20 cellular contexts compared by ENCODE assay signal in genomic region chr19:10158485-10158884, GRCh38. TPM values are rescaled to one million over a fixed set of nuclear protein-coding genes. Genes with fewer than 3 reads are reported as not detected.
"Had no signal": no experiment of that assay in that cellular context is flagged by ENCODE, and none has a peak within 500 bp of the region (broad histone marks: within the 10 kb centered on the region; RNA-seq: fewer than 3 reads in every experiment).

No MANE protein-coding gene starts in this region.

- H3K27me3 ChIP-seq: hepatocyte, spleen, tibial artery, upper lobe of right lung, vagina had no signal

- FAIRE-seq: colon had no signal

- H3K27ac Mint-ChIP-seq: endodermal cell had no signal

- H3K79me2 ChIP-seq: hepatocyte had no signal

- H3K4me2 ChIP-seq: hepatocyte had no signal

- DNase-seq: dermis blood vessel endothelial cell; endodermal cell; foreskin melanocyte; head of caudate nucleus; mesendoderm; naive B cell; nephron progenitor cell; psoas muscle; retina; spleen; stimulated activated CD4-positive, alpha-beta T cell treated with anti-CD3 and anti-CD28 coated beads, Interleukin-15, amount 100 ng/mL, for 24 hours; stimulated activated CD4-positive, alpha-beta T cell treated with anti-CD3 and anti-CD28 coated beads, Interleukin-1b, Interleukin-23, amount 100 ng/mL, for 48 hours; stimulated activated CD4-positive, alpha-beta T cell treated with anti-CD3 and anti-CD28 coated beads, Interleukin-4, amount 100 ng/mL, for 24 hours; stimulated activated naive CD4-positive, alpha-beta T cell treated with Interleukin-2 at 50 U/mL for 16 hours; tibial artery; upper lobe of right lung had no signal

- H3K4me1 ChIP-seq: psoas muscle, spleen, tibial artery, upper lobe of right lung, vagina had no signal

- H3K9me3 Mint-ChIP-seq: endodermal cell, naive B cell, nephron progenitor cell had no signal

- H2AFZ ChIP-seq: hepatocyte had no signal

- H3K27me3 Mint-ChIP-seq: naive B cell had no signal

- H3K4me1 Mint-ChIP-seq: endodermal cell, naive B cell, nephron progenitor cell had no signal

- ATAC-seq: psoas muscle, sciatic nerve had no signal

- H3K9me3 ChIP-seq: psoas muscle, spleen, tibial artery, upper lobe of right lung, vagina had no signal

- H3K4me3 Mint-ChIP-seq: endodermal cell, naive B cell, nephron progenitor cell had no signal

- H3K4me3 ChIP-seq: hepatocyte, psoas muscle, spleen, tibial artery, upper lobe of right lung, vagina had no signal

- H3K27ac ChIP-seq: hepatocyte, psoas muscle, spleen, tibial artery, upper lobe of right lung, vagina had no signal

RNA-seq across cellular contexts. Expression of gene ANGPTL6, which starts 56.0 kb away (rescaled TPM):
- total RNA-seq: endodermal cell, psoas muscle, sciatic nerve, vagina had no signal
